In the genomic region with DNA sequence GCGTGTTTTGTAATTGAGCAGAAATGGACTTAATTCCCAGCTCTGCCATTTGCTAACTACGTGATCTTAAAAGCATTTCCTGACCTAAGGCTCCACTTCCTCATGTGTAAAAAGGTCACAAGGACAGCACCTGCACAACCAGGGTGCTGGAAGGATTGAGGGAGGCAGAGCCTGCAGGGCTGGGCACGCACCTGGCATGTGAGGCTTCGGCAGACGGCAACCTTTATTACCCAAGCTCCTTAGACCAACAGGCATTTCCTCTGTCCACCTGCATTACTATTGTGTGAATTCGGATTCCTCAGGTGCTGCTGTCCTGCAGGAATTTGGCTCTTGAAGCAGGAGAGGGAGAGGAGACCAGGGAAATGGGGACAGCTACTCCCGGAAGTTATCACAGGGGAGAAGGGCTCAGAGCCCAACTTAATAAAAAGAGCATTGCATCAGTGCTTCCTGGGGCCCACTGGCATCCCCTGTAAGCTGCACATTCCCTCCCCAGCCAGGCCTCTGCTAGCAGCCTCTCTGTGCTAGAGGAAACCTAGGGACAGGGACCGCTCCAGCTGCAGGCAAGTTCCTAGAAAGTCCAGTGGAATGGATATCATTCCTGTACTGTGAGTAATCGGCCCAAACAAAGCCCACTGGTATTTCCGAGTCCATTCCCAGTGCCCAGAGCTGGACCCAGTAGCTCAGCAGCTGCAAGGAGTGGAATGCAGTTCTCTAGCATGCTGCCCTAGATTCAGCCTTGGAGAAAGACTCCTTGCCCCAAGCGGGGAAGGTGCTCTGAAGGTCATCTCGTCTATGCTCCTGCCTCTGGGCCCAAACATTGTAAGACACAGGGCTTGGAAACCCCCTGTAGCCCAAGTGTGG, we compare ENCODE assay signal across 13 cellular contexts.
A peak's percentile ranks its signal among the peaks of the same experiment; 100 is the strongest.
DNase-seq lines count a peak whose midpoint lies in the region; FAIRE-seq and TF ChIP-seq lines count a peak whose summit lies in the region.
"Had no signal": no experiment of that assay in that cellular context is flagged by ENCODE, and none has a peak within 500 bp of the region (broad histone marks: within the 10 kb centered on the region; RNA-seq: fewer than 3 reads in every experiment).

No MANE protein-coding gene starts in this region.

- no peak for TF ChIP-seq POLR2A in H54 (IDR thresholded peaks at IDR 0.05; ENCODE audit: low read depth, low read length)

- no peaks in the 10 kb centered on the region for H3K36me3 Mint-ChIP-seq in nephron progenitor cell (ENCODE audit: low read depth)
- H3K36me3 Mint-ChIP-seq: stimulated activated naive B cell treated with anti-CD40 and anti-IgM and Interleukin-4, amounts not matched to agents 10 μg/mL and 1 μg/mL and 100 μg/mL, for 72 hours had no signal

- H3K27me3 ChIP-seq in keratinocyte (ENCODE audit: control insufficient read depth, extremely low read depth, insufficient read depth, low read length), result no peaks in the 10 kb centered on the region

- H4K20me1 ChIP-seq in keratinocyte (ENCODE audit: control insufficient read depth, extremely low read depth, insufficient read depth, low read length), result no peaks in the 10 kb centered on the region

- H3K4me1 Mint-ChIP-seq in nephron progenitor cell, result peaks cover 54% of the 10 kb centered on the region

- H3K9me1 ChIP-seq in keratinocyte (ENCODE audit: control insufficient read depth, extremely low read depth, insufficient read depth, low read length), result no peaks in the 10 kb centered on the region

- H3K4me3 ChIP-seq in keratinocyte (ENCODE audit: control insufficient read depth in 2 of 3, extremely low read depth in 1 of 3, insufficient read depth in 2 of 3, low read depth in 1 of 3, low read length in 3 of 3), result peak overlapping the region in 1 of 3 experiments; percentile 7

- H3K4me1 ChIP-seq in keratinocyte (ENCODE audit: control insufficient read depth, extremely low read depth, insufficient read depth, low read length), result peaks cover 49% of the 10 kb centered on the region

- FAIRE-seq in H54 (lab: Jason Lieb, UNC) (no peak), keratinocyte (lab: Jason Lieb, UNC) (peak; percentile 99)
- FAIRE-seq: G401.6 had no signal

- DNase-seq in AG09319 (ENCODE audit: extremely low read depth, low read depth) (peak; percentile 18), H54 (ENCODE audit: insufficient read length, low spot score) (peak; percentile 39), amniotic stem cell (lab: John Stamatoyannopoulos, UW) (peak; percentile 27), keratinocyte (ENCODE audit: low read depth, low spot score) (peak; percentile 55), nephron progenitor cell (no peak), hippocampal formation (lab: John Stamatoyannopoulos, UW) (no peak), NCI-H2171 treated with DMSO at 0.1 percent for 48 hours (lab: John Stamatoyannopoulos, UW) (no peak), GOT3 (lab: John Stamatoyannopoulos, UW) (no peak)
- DNase-seq: NCI-H1694 treated with DMSO at 0.1 percent for 48 hours; stimulated activated naive B cell treated with anti-CD40 and anti-IgM and Interleukin-4, amounts not matched to agents 10 μg/mL and 1 μg/mL and 100 μg/mL, for 72 hours; WERI-Rb-1 had no signal

- H3K9ac ChIP-seq in keratinocyte (ENCODE audit: control insufficient read depth, extremely low read depth, insufficient read depth, low read length), result no peak overlapping the region

- TF ChIP-seq CTCF in AG09319 (IDR thresholded peaks at IDR 0.05; ENCODE audit: low read depth, low read length) (no peak), keratinocyte (optimal IDR thresholded peaks at IDR 0.05 in 1 of 3, IDR thresholded peaks at IDR 0.05 in 1 of 3, conservative IDR thresholded peaks at IDR 0.05 in 1 of 3; ENCODE audit: extremely low read depth in 1 of 3, insufficient read depth in 2 of 3, low read length in 3 of 3) (no peak), nephron progenitor cell (IDR thresholded peaks at IDR 0.05) (no peak)

- H3K27ac Mint-ChIP-seq in nephron progenitor cell, result no peak overlapping the region

- H3K4me3 Mint-ChIP-seq in nephron progenitor cell, result no peak overlapping the region
- H3K4me3 Mint-ChIP-seq: neural crest cell had no signal

- no peaks in the 10 kb centered on the region for H3K36me3 ChIP-seq in keratinocyte (ENCODE audit: control insufficient read depth in 2 of 2, extremely low read depth in 1 of 2, insufficient read depth in 2 of 2, low read length in 2 of 2)
- H3K36me3 ChIP-seq: WERI-Rb-1 had no signal

- no peaks in the 10 kb centered on the region for H3K79me2 ChIP-seq in keratinocyte (ENCODE audit: control insufficient read depth, insufficient read depth, low read length)

- peak overlapping the region; percentile 72 for H3K4me2 ChIP-seq in keratinocyte (ENCODE audit: control insufficient read depth, extremely low read depth, insufficient read depth, low read depth, low read length)

- peaks cover 5% of the 10 kb centered on the region for H3K9me3 Mint-ChIP-seq in nephron progenitor cell

- dilution Hi-C loops in keratinocyte (cut with MboI; ENCODE audit: extremely low pct_ligation_motif_present, low sequenced_read_pairs), result no loop called here

- peaks cover 31% of the 10 kb centered on the region for H3K27me3 Mint-ChIP-seq in nephron progenitor cell (ENCODE audit: low read depth, poor library complexity)

- H2AFZ ChIP-seq in keratinocyte (ENCODE audit: control insufficient read depth, low read length), result no peak overlapping the region

- peak overlapping the region; percentile 34 for H3K27ac ChIP-seq in keratinocyte (ENCODE audit: control insufficient read depth, insufficient read depth, low read length)
- H3K27ac ChIP-seq: WERI-Rb-1 had no signal

- no peaks in the 10 kb centered on the region for H3K9me3 ChIP-seq in keratinocyte (ENCODE audit: control insufficient read depth, low read depth, low read length)

Comparison
In these comparisons a context has a peak if more than half of its experiments do, and no peak if none do; other contexts are left out.
1. DNase-seq: peak in AG09319 (single experiment), H54 (single experiment), amniotic stem cell (single experiment) and keratinocyte (single experiment); none in nephron progenitor cell (single experiment), hippocampal formation (0 of 2), NCI-H2171 treated with DMSO at 0.1 percent for 48 hours (single experiment) and GOT3 (single experiment).